Comparison of ENCODE assay signal across 1 cellular context in genomic region chr14:67265131-67265530, GRCh38.
TF ChIP-seq lines count a peak whose summit lies in the region.

No MANE protein-coding gene starts in this region.

TF ChIP-seq in HCT116, 20 proteins besides CTCF, POLR2A, EP300 and RAD21:
- TF ChIP-seq POLR2AphosphoS5 (IDR thresholded peaks at IDR 0.05; ENCODE audit: low read depth, low read length) (no peak), JUND (IDR thresholded peaks at IDR 0.05) (no peak), EZH2 (IDR thresholded peaks at IDR 0.05) (no peak), SRF (IDR thresholded peaks at IDR 0.05; ENCODE audit: low read depth) (no peak), ATF3 (IDR thresholded peaks at IDR 0.05) (no peak), CEBPB (IDR thresholded peaks at IDR 0.05; ENCODE audit: low read depth) (no peak), ZFX (IDR thresholded peaks at IDR 0.05) (no peak), REST (IDR thresholded peaks at IDR 0.05; ENCODE audit: low read depth) (no peak), ELF1 (IDR thresholded peaks at IDR 0.05; ENCODE audit: borderline replicate concordance, low read depth) (no peak), ZBTB33 (IDR thresholded peaks at IDR 0.05; ENCODE audit: extremely low read depth, insufficient replicate concordance, low read length) (no peak), EZH2phosphoT487 (IDR thresholded peaks at IDR 0.05; ENCODE audit: borderline replicate concordance) (no peak), SIN3A (IDR thresholded peaks at IDR 0.05; ENCODE audit: low read depth) (no peak)
